ENCODE assay signal across 1 cellular context in genomic region chr16:13041646-13042045, GRCh38.
TF ChIP-seq lines count a peak whose summit lies in the region.

No MANE protein-coding gene starts in this region.

TF ChIP-seq in GM23338, 12 proteins besides CTCF, POLR2A, EP300 and RAD21 (continued from another document):
- TF ChIP-seq, protein P1, sequence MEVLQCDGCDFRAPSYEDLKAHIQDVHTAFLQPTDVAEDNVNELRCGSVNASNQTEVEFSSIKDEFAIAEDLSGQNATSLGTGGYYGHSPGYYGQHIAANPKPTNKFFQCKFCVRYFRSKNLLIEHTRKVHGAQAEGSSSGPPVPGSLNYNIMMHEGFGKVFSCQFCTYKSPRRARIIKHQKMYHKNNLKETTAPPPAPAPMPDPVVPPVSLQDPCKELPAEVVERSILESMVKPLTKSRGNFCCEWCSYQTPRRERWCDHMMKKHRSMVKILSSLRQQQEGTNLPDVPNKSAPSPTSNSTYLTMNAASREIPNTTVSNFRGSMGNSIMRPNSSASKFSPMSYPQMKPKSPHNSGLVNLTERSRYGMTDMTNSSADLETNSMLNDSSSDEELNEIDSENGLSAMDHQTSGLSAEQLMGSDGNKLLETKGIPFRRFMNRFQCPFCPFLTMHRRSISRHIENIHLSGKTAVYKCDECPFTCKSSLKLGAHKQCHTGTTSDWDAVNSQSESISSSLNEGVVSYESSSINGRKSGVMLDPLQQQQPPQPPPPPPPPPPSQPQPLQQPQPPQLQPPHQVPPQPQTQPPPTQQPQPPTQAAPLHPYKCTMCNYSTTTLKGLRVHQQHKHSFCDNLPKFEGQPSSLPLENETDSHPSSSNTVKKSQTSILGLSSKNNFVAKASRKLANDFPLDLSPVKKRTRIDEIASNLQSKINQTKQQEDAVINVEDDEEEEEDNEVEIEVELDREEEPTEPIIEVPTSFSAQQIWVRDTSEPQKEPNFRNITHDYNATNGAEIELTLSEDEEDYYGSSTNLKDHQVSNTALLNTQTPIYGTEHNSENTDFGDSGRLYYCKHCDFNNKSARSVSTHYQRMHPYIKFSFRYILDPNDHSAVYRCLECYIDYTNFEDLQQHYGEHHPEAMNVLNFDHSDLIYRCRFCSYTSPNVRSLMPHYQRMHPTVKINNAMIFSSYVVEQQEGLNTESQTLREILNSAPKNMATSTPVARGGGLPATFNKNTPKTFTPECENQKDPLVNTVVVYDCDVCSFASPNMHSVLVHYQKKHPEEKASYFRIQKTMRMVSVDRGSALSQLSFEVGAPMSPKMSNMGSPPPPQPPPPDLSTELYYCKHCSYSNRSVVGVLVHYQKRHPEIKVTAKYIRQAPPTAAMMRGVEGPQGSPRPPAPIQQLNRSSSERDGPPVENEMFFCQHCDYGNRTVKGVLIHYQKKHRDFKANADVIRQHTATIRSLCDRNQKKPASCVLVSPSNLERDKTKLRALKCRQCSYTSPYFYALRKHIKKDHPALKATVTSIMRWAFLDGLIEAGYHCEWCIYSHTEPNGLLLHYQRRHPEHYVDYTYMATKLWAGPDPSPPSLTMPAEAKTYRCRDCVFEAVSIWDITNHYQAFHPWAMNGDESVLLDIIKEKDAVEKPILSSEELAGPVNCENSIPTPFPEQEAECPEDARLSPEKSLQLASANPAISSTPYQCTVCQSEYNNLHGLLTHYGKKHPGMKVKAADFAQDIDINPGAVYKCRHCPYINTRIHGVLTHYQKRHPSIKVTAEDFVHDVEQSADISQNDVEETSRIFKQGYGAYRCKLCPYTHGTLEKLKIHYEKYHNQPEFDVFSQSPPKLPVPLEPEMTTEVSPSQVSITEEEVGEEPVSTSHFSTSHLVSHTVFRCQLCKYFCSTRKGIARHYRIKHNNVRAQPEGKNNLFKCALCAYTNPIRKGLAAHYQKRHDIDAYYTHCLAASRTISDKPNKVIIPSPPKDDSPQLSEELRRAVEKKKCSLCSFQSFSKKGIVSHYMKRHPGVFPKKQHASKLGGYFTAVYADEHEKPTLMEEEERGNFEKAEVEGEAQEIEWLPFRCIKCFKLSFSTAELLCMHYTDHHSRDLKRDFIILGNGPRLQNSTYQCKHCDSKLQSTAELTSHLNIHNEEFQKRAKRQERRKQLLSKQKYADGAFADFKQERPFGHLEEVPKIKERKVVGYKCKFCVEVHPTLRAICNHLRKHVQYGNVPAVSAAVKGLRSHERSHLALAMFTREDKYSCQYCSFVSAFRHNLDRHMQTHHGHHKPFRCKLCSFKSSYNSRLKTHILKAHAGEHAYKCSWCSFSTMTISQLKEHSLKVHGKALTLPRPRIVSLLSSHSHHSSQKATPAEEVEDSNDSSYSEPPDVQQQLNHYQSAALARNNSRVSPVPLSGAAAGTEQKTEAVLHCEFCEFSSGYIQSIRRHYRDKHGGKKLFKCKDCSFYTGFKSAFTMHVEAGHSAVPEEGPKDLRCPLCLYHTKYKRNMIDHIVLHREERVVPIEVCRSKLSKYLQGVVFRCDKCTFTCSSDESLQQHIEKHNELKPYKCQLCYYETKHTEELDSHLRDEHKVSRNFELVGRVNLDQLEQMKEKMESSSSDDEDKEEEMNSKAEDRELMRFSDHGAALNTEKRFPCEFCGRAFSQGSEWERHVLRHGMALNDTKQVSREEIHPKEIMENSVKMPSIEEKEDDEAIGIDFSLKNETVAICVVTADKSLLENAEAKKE (CRISPR knock-in tag; IDR thresholded peaks at IDR 0.05): no peak
- TF ChIP-seq JUNB (IDR thresholded peaks at IDR 0.05; ENCODE audit: unreplicated experiment): no peak
TF ChIP-seq in GM23338: peak in this region for 0.
